Comparison of ENCODE assay signal across 8 cellular contexts in genomic region chr5:67209141-67209771, GRCh38. TPM values are rescaled to one million over a fixed set of nuclear protein-coding genes. Genes with fewer than 3 reads are reported as not detected.
DNase-seq lines count a peak whose midpoint lies in the region; ATAC-seq and TF ChIP-seq lines count a peak whose summit lies in the region.

No MANE protein-coding gene starts in this region.

- H3K9ac ChIP-seq in GM23248 (no peak overlapping the region), SK-N-SH (no peak overlapping the region)

- H3K36me3 ChIP-seq in GM23248 (ENCODE audit: low read depth) = no peaks in the 10 kb centered on the region
- H3K36me3 ChIP-seq in SK-N-SH (replicated peaks in 1 of 2; ENCODE audit: control insufficient read depth in 1 of 2, insufficient read depth in 2 of 2, low read length in 1 of 2) = no peaks in the 10 kb centered on the region

- ATAC-seq in activated naive CD4-positive, alpha-beta T cell treated with anti-CD3 and anti-CD28 coated beads, Interleukin-2, amount 50 U/mL, for 72 hours = peak; percentile 33 to 44
- no peak for ATAC-seq in HG02938 (IDR thresholded peaks at IDR 0.05; ENCODE audit: unreplicated experiment)

- no peaks in the 10 kb centered on the region for H3K9me2 ChIP-seq in GM23248 (ENCODE audit: insufficient read depth)
- H3K9me2 ChIP-seq in SK-N-SH = no peaks in the 10 kb centered on the region

- H3K4me1 ChIP-seq in GM23248 (ENCODE audit: insufficient read depth) (peaks cover 8% of the 10 kb centered on the region; the same call in 1 of the 2 replicates), SK-N-SH (ENCODE audit: control insufficient read depth in 1 of 2, insufficient read depth in 2 of 2, low read depth in 1 of 2, low read length in 1 of 2) (peaks cover 0 to 10% of the 10 kb centered on the region in 2 experiments; a peak in 2 of 4 replicates)

- no peak overlapping the region for H2AFZ ChIP-seq in GM23248
- peak overlapping the region; percentile 58; the same call in 1 of the 2 replicates for H2AFZ ChIP-seq in SK-N-SH (ENCODE audit: low read depth)

- TF ChIP-seq RAD21 in SK-N-SH (IDR thresholded peaks at IDR 0.05; ENCODE audit: low read length) = peak; percentile 95

- in situ Hi-C loops in GM23248 (cut with MboI) = no loop called here

- H3K27me3 ChIP-seq in GM23248 (replicated peaks; ENCODE audit: insufficient read depth) (no peaks in the 10 kb centered on the region), SK-N-SH (ENCODE audit: insufficient read depth) (no peaks in the 10 kb centered on the region)

- H3K4me2 ChIP-seq in GM23248 (ENCODE audit: unreplicated experiment) = no peak overlapping the region
- no peak overlapping the region for H3K4me2 ChIP-seq in SK-N-SH

- CTCF ChIA-PET in SK-N-SH (lab: Yijun Ruan, JAX) = interaction anchor here (0.5 to 12.2 kb wide), 50 partner anchors 9 to 1044 kb away, joined by 3 to 201 read pairs (median 4); partner anchors contain the start of gene CD180

- H3K4me3 ChIP-seq in GM23248 = no peak overlapping the region
- H3K4me3 ChIP-seq in SK-N-SH (ENCODE audit: low read depth in 2 of 2, low read length in 1 of 2) = no peak overlapping the region; a peak in 1 of 4 replicates

- H3K79me2 ChIP-seq in GM23248 (ENCODE audit: insufficient read depth) (no peaks in the 10 kb centered on the region), SK-N-SH (ENCODE audit: insufficient read depth) (no peaks in the 10 kb centered on the region)

- H4K20me1 ChIP-seq in GM23248 (ENCODE audit: insufficient read depth) = no peaks in the 10 kb centered on the region
- no peaks in the 10 kb centered on the region for H4K20me1 ChIP-seq in SK-N-SH (ENCODE audit: insufficient read depth)

- 26 to 27% methylated on average over 11 of the region's 11 CpGs for WGBS in GM23248 (ENCODE audit: low coverage in 1 of 2, low lambda C conversion rate in 2 of 2, missing lambda C conversion rate in 2 of 2), 2 experiments
- 26% methylated on average over 11 of the region's 11 CpGs for WGBS in SK-N-SH (ENCODE audit: low lambda C conversion rate)

- H3K9me3 Mint-ChIP-seq in activated naive CD4-positive, alpha-beta T cell treated with anti-CD3 and anti-CD28 coated beads, Interleukin-2, amount 50 U/mL, for 72 hours = no peaks in the 10 kb centered on the region

- H3K27ac ChIP-seq in GM23248 = no peak overlapping the region
- no peak overlapping the region for H3K27ac ChIP-seq in SK-N-SH (ENCODE audit: low read depth in 2 of 2, low read length in 1 of 2)

- peak; percentile 73 for TF ChIP-seq CTCF in SK-N-SH (IDR thresholded peaks at IDR 0.05)

- H3F3A ChIP-seq in GM23248 (ENCODE audit: insufficient read depth) (0 out of 2 replicates have a peak, but pooled peaks cover 6% of the 10 kb centered on the region), SK-N-SH (replicated peaks; ENCODE audit: insufficient read depth) (no peaks in the 10 kb centered on the region)

- DNase-seq in DMS153 (lab: John Stamatoyannopoulos, UW) (peak; percentile 5), GM23248 (peak; percentile 76), NCI-H1092 (lab: John Stamatoyannopoulos, UW) (peak; percentile 13), SK-N-SH (peak; percentile 79), glomerular visceral epithelial cell (ENCODE audit: extremely low spot score) (peak; percentile 72), pons (ENCODE audit: low spot score) (peak; percentile 87)
- peak in 1 of 2 donors; percentile 73 for DNase-seq in activated naive CD4-positive, alpha-beta T cell treated with anti-CD3 and anti-CD28 coated beads, Interleukin-2, amount 50 U/mL, for 72 hours (ENCODE audit: low spot score in 2 of 2)

- peaks cover 7% of the 10 kb centered on the region in 2 donors for H3K36me3 Mint-ChIP-seq in activated naive CD4-positive, alpha-beta T cell treated with anti-CD3 and anti-CD28 coated beads, Interleukin-2, amount 50 U/mL, for 72 hours

- H3K27ac Mint-ChIP-seq in activated naive CD4-positive, alpha-beta T cell treated with anti-CD3 and anti-CD28 coated beads, Interleukin-2, amount 50 U/mL, for 72 hours = peak overlapping the region in 1 of 2 donors; percentile 31

- 0 out of 4 replicates have a peak, but pooled peaks of 1 of the 2 experiments have one; percentile 19 for TF ChIP-seq EP300 in SK-N-SH (IDR thresholded peaks at IDR 0.05; ENCODE audit: borderline replicate concordance in 1 of 2, low read depth in 1 of 2, low read length in 1 of 2)

- POLR2A ChIA-PET in SK-N-SH (lab: Yijun Ruan, JAX) = no interaction called here

- H3K9me3 ChIP-seq in GM23248 (ENCODE audit: low read depth) = no peaks in the 10 kb centered on the region
- H3K9me3 ChIP-seq in SK-N-SH = no peaks in the 10 kb centered on the region

TF ChIP-seq in SK-N-SH, 30 proteins besides CTCF, POLR2A, EP300 and RAD21 (continues in another document):
- TF ChIP-seq RFX5 (IDR thresholded peaks at IDR 0.05; ENCODE audit: low read length) (0 out of 2 replicates have a peak, but pooled peaks have one; percentile 50), PBX3 (IDR thresholded peaks at IDR 0.05) (no peak), IRF3 (IDR thresholded peaks at IDR 0.05; ENCODE audit: low read depth, low read length) (no peak), MAX (IDR thresholded peaks at IDR 0.05; ENCODE audit: low read depth) (no peak), FOSL2 (IDR thresholded peaks at IDR 0.05; ENCODE audit: borderline replicate concordance, low read depth) (no peak), RXRA (IDR thresholded peaks at IDR 0.05; ENCODE audit: borderline replicate concordance, low read depth) (no peak), MEF2A (IDR thresholded peaks at IDR 0.05; ENCODE audit: borderline replicate concordance, low read depth) (no peak), ZBTB33 (IDR thresholded peaks at IDR 0.05; ENCODE audit: borderline replicate concordance, low read depth) (no peak)

RNA-seq across cellular contexts. Expression of gene CD180, which starts 12.7 kb away (rescaled TPM):
- total RNA-seq in GM23248 (2014; rRNA removed; shearing (Covaris generic)) = not detected in 2 replicates
- polyA plus RNA-seq in GM23248 (2016; fragmentation: Nextera tagmentation; extraction: Ambion mirVana) = not detected in 2 replicates
- polyA plus RNA-seq in SK-N-SH (2012; rRNA removed) = 0.02 TPM in 2 replicates
- 0.01 and 0.03 TPM in 2 replicates for polyA plus RNA-seq in SK-N-SH (2012; cell fraction: cytosol; rRNA removed)
- 0.01 TPM in 2 replicates for polyA plus RNA-seq in SK-N-SH (2012; cell fraction: nucleus; rRNA removed)
- not detected for total RNA-seq in activated naive CD4-positive, alpha-beta T cell treated with anti-CD3 and anti-CD28 coated beads, Interleukin-2, amount 50 U/mL, for 72 hours
